9 cellular contexts compared by ENCODE assay signal in the genomic region with DNA sequence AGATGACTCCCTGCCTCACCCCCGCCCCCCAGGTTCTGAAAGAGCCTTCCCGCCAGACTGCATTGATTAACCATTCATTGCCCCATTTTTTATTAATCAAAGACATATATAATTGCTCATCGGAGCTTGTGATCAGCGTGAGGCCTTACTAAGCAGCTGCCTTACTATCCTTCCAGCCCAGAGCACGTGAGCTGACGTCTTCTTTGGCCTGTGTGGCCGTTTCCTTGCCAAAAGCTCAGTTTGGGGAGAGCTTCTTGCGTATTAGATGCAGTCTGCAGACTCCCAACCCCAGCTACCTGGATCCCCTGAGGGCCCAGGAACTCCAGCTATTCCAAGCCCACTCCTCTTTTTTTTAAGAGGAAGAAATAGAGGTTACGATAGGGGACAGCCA. TPM values are rescaled to one million over a fixed set of nuclear protein-coding genes. Genes with fewer than 3 reads are reported as not detected.
DNase-seq lines count a peak whose midpoint lies in the region; ATAC-seq and TF ChIP-seq lines count a peak whose summit lies in the region.
"Had no signal": no experiment of that assay in that cellular context is flagged by ENCODE, and none has a peak within 500 bp of the region (broad histone marks: within the 10 kb centered on the region; RNA-seq: fewer than 3 reads in every experiment).

No MANE protein-coding gene starts in this region.

- TF ChIP-seq CTCF in brain (conservative IDR thresholded peaks at IDR 0.05): no peak
- TF ChIP-seq CTCF in lower lobe of right lung (IDR thresholded peaks at IDR 0.05): no peak

- H3K4me3 ChIP-seq in lower lobe of right lung: peak overlapping the region; percentile 64
- H3K4me3 ChIP-seq in subcutaneous abdominal adipose tissue (ENCODE audit: low read depth in 1 of 5, low read length in 5 of 5): peak overlapping the region in 2 of 5 donors; percentile 68 to 73
- no peak overlapping the region for H3K4me3 ChIP-seq in effector memory CD4-positive, alpha-beta T cell (ENCODE audit: insufficient read depth, low read depth, low read length, poor library complexity, severe bottlenecking)

- H3K9ac ChIP-seq in subcutaneous abdominal adipose tissue (ENCODE audit: low read length in 5 of 5): peak overlapping the region in 4 of 5 donors; percentile 77 to 86 (median 83)

- H3K4me3 Mint-ChIP-seq in brain: peak overlapping the region; percentile 61 to 84 (median 78)

- peaks cover 71% of the 10 kb centered on the region for H3K4me1 ChIP-seq in lower lobe of right lung
- peaks cover 24 to 60% (median 57%) of the 10 kb centered on the region in 5 donors for H3K4me1 ChIP-seq in subcutaneous abdominal adipose tissue (ENCODE audit: control insufficient read depth in 5 of 5, insufficient read depth in 5 of 5, low read length in 5 of 5)
- H3K4me1 ChIP-seq in effector memory CD4-positive, alpha-beta T cell (ENCODE audit: control insufficient read depth, insufficient read depth, low read length, poor library complexity, severe bottlenecking): peaks cover 28% of the 10 kb centered on the region

- no peaks in the 10 kb centered on the region for H3K9me3 ChIP-seq in lower lobe of right lung
- no peaks in the 10 kb centered on the region for H3K9me3 ChIP-seq in subcutaneous abdominal adipose tissue (ENCODE audit: control insufficient read depth in 5 of 5, low read length in 5 of 5)
- no peaks in the 10 kb centered on the region for H3K9me3 ChIP-seq in effector memory CD4-positive, alpha-beta T cell (ENCODE audit: control insufficient read depth, low read length)

- H3K27me3 Mint-ChIP-seq in brain: peaks cover 21% of the 10 kb centered on the region

- peak in 1 of 2 donors; percentile 0 for ATAC-seq in lower lobe of right lung
- no peak for ATAC-seq in HG03135 (IDR thresholded peaks at IDR 0.05; ENCODE audit: unreplicated experiment)
- no peak for ATAC-seq in HG02588 (IDR thresholded peaks at IDR 0.05; ENCODE audit: unreplicated experiment)

- DNase-seq in LHCN-M2 (ENCODE audit: low read depth) (peak; percentile 83), lower lobe of right lung (no peak), NCI-H1694 treated with DMSO at 0.1 percent for 48 hours (lab: John Stamatoyannopoulos, UW) (no peak)
- no peak for DNase-seq in effector memory CD4-positive, alpha-beta T cell

- peak overlapping the region; percentile 96 for H3K27ac ChIP-seq in lower lobe of right lung
- peak overlapping the region; percentile 96 for H3K27ac ChIP-seq in subcutaneous abdominal adipose tissue (ENCODE audit: low read depth, low read length)
- H3K27ac ChIP-seq in effector memory CD4-positive, alpha-beta T cell (ENCODE audit: insufficient read depth, low read length, poor library complexity, severe bottlenecking): no peak overlapping the region

- H3K36me3 ChIP-seq in lower lobe of right lung: peaks cover 25% of the 10 kb centered on the region
- peaks cover 0 to 13% (median 7%) of the 10 kb centered on the region in 5 donors for H3K36me3 ChIP-seq in subcutaneous abdominal adipose tissue (ENCODE audit: control insufficient read depth in 5 of 5, insufficient read depth in 5 of 5, low read length in 5 of 5)
- H3K36me3 ChIP-seq in effector memory CD4-positive, alpha-beta T cell (ENCODE audit: control insufficient read depth, insufficient read depth, low read length): no peaks in the 10 kb centered on the region

- no peaks in the 10 kb centered on the region for H3K27me3 ChIP-seq in lower lobe of right lung (ENCODE audit: low read depth)
- no peaks in the 10 kb centered on the region for H3K27me3 ChIP-seq in subcutaneous abdominal adipose tissue (ENCODE audit: control insufficient read depth in 5 of 5, insufficient read depth in 4 of 5, low read length in 5 of 5)
- H3K27me3 ChIP-seq in effector memory CD4-positive, alpha-beta T cell (replicated peaks; ENCODE audit: control insufficient read depth, insufficient read depth, low read length, poor library complexity, severe bottlenecking): no peaks in the 10 kb centered on the region

- H3K4me1 Mint-ChIP-seq in brain: peaks cover 39% of the 10 kb centered on the region

- intact Hi-C loops in lower lobe of right lung (cut with DNase I): no loop called here

- peak overlapping the region; percentile 65 to 89 (median 79) for H3K27ac Mint-ChIP-seq in brain

- peaks cover 0 to 2% (median 0%) of the 10 kb centered on the region in 5 experiments for H3K9me3 Mint-ChIP-seq in brain

- no peaks in the 10 kb centered on the region for H3K36me3 Mint-ChIP-seq in brain

RNA-seq across cellular contexts. Expression of gene SLC43A3, which starts 0.8 kb away (rescaled TPM):
- total RNA-seq in LHCN-M2 (2014; rRNA removed): 113 and 153 TPM in 2 replicates
- polyA plus RNA-seq in LHCN-M2 (2012): 48.7 TPM
- polyA plus RNA-seq in brain (ENCODE audit: insufficient read depth, low read depth, low replicate concordance): 7.4 TPM
- 102 TPM for total RNA-seq in lower lobe of right lung

RNA-seq across cellular contexts. Expression of gene RTN4RL2, which starts 32.6 kb away (rescaled TPM):
- total RNA-seq in LHCN-M2 (2014; rRNA removed) (0.23 and 0.38 TPM in 2 replicates), lower lobe of right lung (4.8 TPM)
- 0.11 TPM for polyA plus RNA-seq in LHCN-M2 (2012)
- 14.0 TPM for polyA plus RNA-seq in brain (ENCODE audit: insufficient read depth, low read depth, low replicate concordance)

RNA-seq across cellular contexts. Expression of gene PRG2, which starts 37.2 kb away (rescaled TPM):
- total RNA-seq in LHCN-M2 (2014; rRNA removed): 0.06 TPM in 1 of 2 replicates, not detected in the other
- polyA plus RNA-seq in LHCN-M2 (2012): not detected
- not detected for polyA plus RNA-seq in brain (ENCODE audit: insufficient read depth, low read depth, low replicate concordance)
- total RNA-seq in lower lobe of right lung: not detected

RNA-seq across cellular contexts. Expression of gene PRG3, which starts 46.7 kb away (rescaled TPM):
- total RNA-seq in LHCN-M2 (2014; rRNA removed): not detected in 2 replicates
- not detected for polyA plus RNA-seq in LHCN-M2 (2012)
- polyA plus RNA-seq in brain (ENCODE audit: insufficient read depth, low read depth, low replicate concordance): not detected
- total RNA-seq in lower lobe of right lung: not detected
- total RNA-seq: mononuclear cell had no signal
